Comparison of ENCODE assay signal across 8 cellular contexts in genomic region chr1:43472463-43473151, GRCh38. TPM values are rescaled to one million over a fixed set of nuclear protein-coding genes. Genes with fewer than 3 reads are reported as not detected.
A peak's percentile ranks its signal among the peaks of the same experiment; 100 is the strongest.
DNase-seq lines count a peak whose midpoint lies in the region; ATAC-seq, FAIRE-seq and TF ChIP-seq lines count a peak whose summit lies in the region.
"Not testable (repeated sequence)": the region's sequence is repeated elsewhere in the genome, so short reads cannot be mapped to it uniquely, and the experiment has no call there.

No MANE protein-coding gene starts in this region.

- not testable (repeated sequence) for H2AK5ac ChIP-seq in trophoblast cell (ENCODE audit: low read length)

- H3K9me1 ChIP-seq in K562 (ENCODE audit: control insufficient read depth, insufficient read depth, low read length) = not testable (repeated sequence)

- not testable (repeated sequence) for H3K4ac ChIP-seq in trophoblast cell (ENCODE audit: low read depth, low read length)

- H3K27me3 ChIP-seq in RWPE2 (ENCODE audit: insufficient read depth, poor library complexity, severe bottlenecking); trophoblast cell (ENCODE audit: insufficient read depth, low read length): not testable (repeated sequence)
- H3K27me3 ChIP-seq in K562 (ENCODE audit: control insufficient read depth in 2 of 2, insufficient read depth in 2 of 2, low read length in 2 of 2) = peaks cover 23 to 41% of the 10 kb centered on the region in 2 experiments

- H4K91ac ChIP-seq in trophoblast cell (ENCODE audit: low read depth, low read length) = peak overlapping the region; percentile 7

- not testable (repeated sequence) for H3K4me2 ChIP-seq in K562 (ENCODE audit: insufficient read depth, low read length); trophoblast cell (ENCODE audit: low read length)

- not testable (repeated sequence) for H3K4me3 ChIP-seq in RWPE2 (ENCODE audit: severe bottlenecking); K562; kidney (ENCODE audit: low read length in 2 of 2); trophoblast cell (ENCODE audit: low read depth, low read length)

- peak overlapping the region; percentile 12 for H2BK5ac ChIP-seq in trophoblast cell (ENCODE audit: low read depth, low read length, poor library complexity)

- CTCF ChIA-PET in K562 (lab: Yijun Ruan, JAX; ENCODE audit: low intra/inter-chr PET ratio) = not testable (repeated sequence)

- H3K36me3 ChIP-seq in RWPE2 (ENCODE audit: low read depth); K562 (ENCODE audit: control insufficient read depth, insufficient read depth, low read length); kidney (ENCODE audit: control insufficient read depth in 1 of 2, insufficient read depth in 2 of 2, low read length in 2 of 2); trophoblast cell (ENCODE audit: control insufficient read depth in 1 of 2, insufficient read depth in 2 of 2, low read length in 2 of 2): not testable (repeated sequence)

- TF ChIP-seq EP300 in K562 (IDR thresholded peaks at IDR 0.05; ENCODE audit: low read length) = not testable (repeated sequence)

- not testable (repeated sequence) for H4K20me1 ChIP-seq in K562 (replicated peaks; ENCODE audit: control insufficient read depth, insufficient read depth, low read length)

- H4K12ac ChIP-seq in trophoblast cell (ENCODE audit: low read depth, low read length) = not testable (repeated sequence)

- 5% methylated on average over 4 of the region's 6 CpGs for WGBS in K562 (ENCODE audit: insufficient coverage, low coverage, missing lambda C conversion rate)
- WGBS in trophoblast cell (ENCODE audit: extremely low coverage, insufficient coverage, insufficient read length) = no CpG with 5 or more reads among the region's 6 CpGs

- not testable (repeated sequence) for BruUV-seq in K562 (replicated peaks; lab: Mats Ljungman, UMichigan)

- not testable (repeated sequence) for TF ChIP-seq POLR2A in K562 (conservative IDR thresholded peaks at IDR 0.05)

- H3K79me2 ChIP-seq in K562 (ENCODE audit: control insufficient read depth, insufficient read depth, low read length); trophoblast cell (ENCODE audit: control insufficient read depth, insufficient read depth, low read length, poor library complexity): not testable (repeated sequence)

- H3K14ac ChIP-seq in trophoblast cell (ENCODE audit: low read length) = not testable (repeated sequence)

- peaks cover 29% of the 10 kb centered on the region for H3K79me1 ChIP-seq in trophoblast cell (ENCODE audit: low read length)

- TF ChIP-seq RAD21 in K562 (CRISPR knock-in tag; conservative IDR thresholded peaks at IDR 0.05 in 1 of 2, IDR thresholded peaks at IDR 0.05 in 1 of 2) = not testable (repeated sequence)

- not testable (repeated sequence) for H2BK120ac ChIP-seq in trophoblast cell (ENCODE audit: insufficient read depth, low read length, poor library complexity)

- POLR2A ChIA-PET in K562 (lab: Yijun Ruan, JAX) = interaction anchor here (1.2 kb wide), 1 partner anchor 11 kb away, joined by 3 read pairs; no protein-coding TSS in a partner anchor

- ATAC-seq in RWPE2 (ENCODE audit: low read depth) = peak; percentile 88
- not testable (repeated sequence) for ATAC-seq in K562

- H3K27ac ChIP-seq in RWPE2 (ENCODE audit: poor library complexity, severe bottlenecking) (peak overlapping the region; percentile 99), kidney (ENCODE audit: low read depth in 2 of 2, low read length in 2 of 2) (peak overlapping the region; percentile 24 to 32), trophoblast cell (ENCODE audit: low read depth, low read length) (peak overlapping the region; percentile 70)
- not testable (repeated sequence) for H3K27ac ChIP-seq in K562 (ENCODE audit: extremely low read depth, low read depth, low read length)

- not testable (repeated sequence) for H3K9me3 ChIP-seq in RWPE2 (ENCODE audit: severe bottlenecking); K562 (replicated peaks; ENCODE audit: control insufficient read depth, insufficient read depth, low read depth, low read length); kidney (ENCODE audit: control insufficient read depth in 1 of 2, low read length in 2 of 2); trophoblast cell (ENCODE audit: insufficient read depth, low read depth, low read length)

- H3K9ac ChIP-seq in K562 (ENCODE audit: insufficient read depth in 1 of 2, low read depth in 2 of 2, low read length in 2 of 2); kidney (ENCODE audit: low read length in 2 of 2); trophoblast cell (ENCODE audit: low read length): not testable (repeated sequence)

- H4K8ac ChIP-seq in trophoblast cell (ENCODE audit: low read depth, low read length) = not testable (repeated sequence)

- H3K23ac ChIP-seq in trophoblast cell (ENCODE audit: low read length) = not testable (repeated sequence)

- not testable (repeated sequence) for H3K18ac ChIP-seq in trophoblast cell (ENCODE audit: low read length)

- DNase-seq in AG08396 (ENCODE audit: low spot score) (peak; percentile 64), LoVo (ENCODE audit: low spot score) (peak; percentile 39), RWPE2 (ENCODE audit: low spot score) (peak; percentile 85), K562 (ENCODE audit: extremely low read depth in 1 of 4, low spot score in 3 of 4) (peak in 1 of 4 experiments; percentile 2), fibroblast of gingiva (ENCODE audit: low read depth) (peak; percentile 75), trophoblast cell (peak; percentile 65 to 89)
- not testable (repeated sequence) for DNase-seq in GM18507 (ENCODE audit: extremely low spot score, insufficient read length, low read depth); kidney

- H3K4me1 ChIP-seq in RWPE2 (ENCODE audit: insufficient read depth, poor library complexity, severe bottlenecking) (peaks cover 50% of the 10 kb centered on the region), trophoblast cell (ENCODE audit: control insufficient read depth in 1 of 2, insufficient read depth in 2 of 2, low read length in 2 of 2) (peaks cover 6 to 16% of the 10 kb centered on the region in 2 experiments)
- H3K4me1 ChIP-seq in K562 (replicated peaks in 1 of 2; ENCODE audit: control insufficient read depth in 2 of 2, insufficient read depth in 2 of 2, low read length in 2 of 2); kidney (ENCODE audit: control insufficient read depth in 1 of 2, insufficient read depth in 1 of 2, low read depth in 1 of 2, low read length in 2 of 2): not testable (repeated sequence)

- not testable (repeated sequence) for H2BK12ac ChIP-seq in trophoblast cell (ENCODE audit: low read length)

- intact Hi-C loops in K562 (cut with micrococcal nuclease); kidney (cut with DNase I): not testable (repeated sequence)

- peak; percentile 19 for TF ChIP-seq CTCF in RWPE2 (IDR thresholded peaks at IDR 0.05; ENCODE audit: poor library complexity, severe bottlenecking)
- TF ChIP-seq CTCF in K562 (IDR thresholded peaks at IDR 0.05 in 2 of 3, conservative IDR thresholded peaks at IDR 0.05 in 1 of 3; ENCODE audit: insufficient read depth in 2 of 3, low read depth in 1 of 3, low read length in 3 of 3); kidney (IDR thresholded peaks at IDR 0.05; ENCODE audit: borderline replicate concordance, extremely low read depth, insufficient read depth): not testable (repeated sequence)

- H2AFZ ChIP-seq in K562 (ENCODE audit: low read depth, low read length); trophoblast cell (ENCODE audit: insufficient read depth, low read length, poor library complexity): not testable (repeated sequence)

- in situ Hi-C loops in K562 (cut with MboI) = not testable (repeated sequence)

- FAIRE-seq in GM18507 (lab: Jason Lieb, UNC) (peak; percentile 60), K562 (lab: Jason Lieb, UNC) (peak; percentile 93)
- not testable (repeated sequence) for FAIRE-seq in kidney (lab: Jason Lieb, UNC)

RNA-seq across cellular contexts. Expression of gene HYI, which starts 18.9 kb away (rescaled TPM):
- 2.6 and 4.9 TPM in 2 replicates for total RNA-seq in K562 (2011; cell fraction: chromatin; rRNA removed; ENCODE audit: low replicate concordance)
- total RNA-seq in K562 (2011; cell fraction: nucleolus; rRNA removed) = 1.4 and 2.0 TPM in 2 replicates
- total RNA-seq in K562 (2011; cell fraction: nucleoplasm; rRNA removed) = 2.6 and 3.3 TPM in 2 replicates
- 3.2 and 3.6 TPM in 2 replicates for total RNA-seq in K562 (2014; rRNA removed)
- total RNA-seq in K562 (2014; rRNA removed; fragmentation: Illumina TruSeq; extraction: Trizol) = 0.38 and 0.69 TPM in 2 replicates
- 1.7 and 1.8 TPM in 2 replicates for total RNA-seq in K562 (2015; rRNA removed; fragmentation: Illumina TruSeq; extraction: Trizol)
- total RNA-seq in K562 (2021) = 2.2 and 3.2 TPM in 2 replicates
- 1.1 and 1.2 TPM in 2 replicates for polyA plus RNA-seq in K562 (2011; rRNA removed)
- 1.3 and 1.5 TPM in 2 replicates for polyA plus RNA-seq in K562 (2011; cell fraction: cytosol; rRNA removed)
- 6.8 and 7.2 TPM in 2 replicates for polyA plus RNA-seq in K562 (2011; cell fraction: nucleus; rRNA removed)
- 10.1 and 18.1 TPM in 2 replicates for polyA plus RNA-seq in K562 (2012)
- polyA plus RNA-seq in K562 (2014; fragmentation: Illumina TruSeq; extraction: Trizol) = 0.35 and 1.1 TPM in 2 replicates
- under 1 TPM in 1 of 2 experiments, not detected in 1; 0.04 TPM for polyA plus RNA-seq in K562 (2014; fragmentation: Nextera tagmentation; extraction: Ambion mirVana)
- polyA plus RNA-seq in K562 (2014; rRNA removed) = 2.3 and 4.1 TPM in 2 replicates
- 0.32 and 0.84 TPM in 2 replicates for polyA minus RNA-seq in K562 (2011; rRNA and poly(A)+ RNA removed)
- not detected in 2 replicates for polyA minus RNA-seq in K562 (2011; cell fraction: cytosol; rRNA and poly(A)+ RNA removed)
- 1.4 and 1.8 TPM in 2 replicates for polyA minus RNA-seq in K562 (2011; cell fraction: nucleus; rRNA and poly(A)+ RNA removed)
- 50.5 TPM for total RNA-seq in kidney
- 91.2 TPM for polyA plus RNA-seq in kidney (ENCODE audit: insufficient read depth, low read depth, low replicate concordance)
- polyA plus RNA-seq in trophoblast cell (2013) = 23.9 and 24.7 TPM in 2 replicates

RNA-seq across cellular contexts. Expression of gene PTPRF, which starts 58.1 kb away (rescaled TPM):
- total RNA-seq in K562 (2011; cell fraction: chromatin; rRNA removed; ENCODE audit: low replicate concordance) = 17.5 and 46.4 TPM in 2 replicates
- 18.8 and 22.8 TPM in 2 replicates for total RNA-seq in K562 (2011; cell fraction: nucleolus; rRNA removed)
- total RNA-seq in K562 (2011; cell fraction: nucleoplasm; rRNA removed) = 14.9 and 27.1 TPM in 2 replicates
- 1.1 and 1.5 TPM in 2 replicates for total RNA-seq in K562 (2014; rRNA removed)
- 0.41 and 1.1 TPM in 2 replicates for total RNA-seq in K562 (2014; rRNA removed; fragmentation: Illumina TruSeq; extraction: Trizol)
- 0.08 and 0.51 TPM in 2 replicates for total RNA-seq in K562 (2015; rRNA removed; fragmentation: Illumina TruSeq; extraction: Trizol)
- total RNA-seq in K562 (2021) = 3.3 and 4.2 TPM in 2 replicates
- polyA plus RNA-seq in K562 (2011; rRNA removed) = 4.3 and 12.0 TPM in 2 replicates
- polyA plus RNA-seq in K562 (2011; cell fraction: cytosol; rRNA removed) = 5.1 and 6.0 TPM in 2 replicates
- 13.9 and 24.1 TPM in 2 replicates for polyA plus RNA-seq in K562 (2011; cell fraction: nucleus; rRNA removed)
- 0.86 and 1.5 TPM in 2 replicates for polyA plus RNA-seq in K562 (2012)
- polyA plus RNA-seq in K562 (2014; fragmentation: Illumina TruSeq; extraction: Trizol) = 1.1 and 1.4 TPM in 2 replicates
- polyA plus RNA-seq in K562 (2014; fragmentation: Nextera tagmentation; extraction: Ambion mirVana) = under 1 TPM; 0.13 to 0.20 TPM
- 0.90 and 1.2 TPM in 2 replicates for polyA plus RNA-seq in K562 (2014; rRNA removed)
- 8.6 and 12.7 TPM in 2 replicates for polyA minus RNA-seq in K562 (2011; rRNA and poly(A)+ RNA removed)
- 5.7 and 22.0 TPM in 2 replicates for polyA minus RNA-seq in K562 (2011; cell fraction: cytosol; rRNA and poly(A)+ RNA removed)
- polyA minus RNA-seq in K562 (2011; cell fraction: nucleus; rRNA and poly(A)+ RNA removed) = 5.0 and 8.4 TPM in 2 replicates
- total RNA-seq in kidney = 197 TPM
- polyA plus RNA-seq in kidney (ENCODE audit: insufficient read depth, low read depth, low replicate concordance) = 39.5 TPM
- polyA plus RNA-seq in trophoblast cell (2013) = 205 TPM in 2 replicates
